ENCODE assay signal across 29 cellular contexts in genomic region chr12:44500423-44500822, GRCh38.
"Had no signal": no experiment of that assay in that cellular context is flagged by ENCODE, and none has a peak within 500 bp of the region (broad histone marks: within the 10 kb centered on the region; RNA-seq: fewer than 3 reads in every experiment).

No MANE protein-coding gene starts in this region.

- H3K4me3 ChIP-seq: cardiac muscle cell, MG63, Peyer's patch had no signal

- H3K27ac Mint-ChIP-seq: activated B cell treated with CpG ODN at 0.5 μM for 24 hours; activated CD4-positive, alpha-beta T cell treated with anti-CD3 and anti-CD28 coated beads, Interleukin-2, amount 10 ng/mL, durations not matched to agents 24 days and 14 days; activated CD8-positive, alpha-beta memory T cell treated with anti-CD3 and anti-CD28 coated beads, Interleukin-2, amount 10 ng/mL, durations not matched to agents 7 days and 5 days; activated naive CD4-positive, alpha-beta T cell treated with anti-CD3 and anti-CD28 coated beads, Interleukin-2, amount 50 U/mL, for 72 hours; activated naive CD8-positive, alpha-beta T cell treated with anti-CD3 and anti-CD28 coated beads, Interleukin-2, amount 50 U/mL, for 24 hours; activated T-cell treated with anti-CD3 and anti-CD28 coated beads, Interleukin-2, amount 50 U/mL, for 24 hours; activated T-helper 1 cell treated with anti-CD3 and anti-CD28 coated beads, Interleukin-12 subunit alpha, Interleukin-12 subunit beta, Interleukin-2, Interleukin-4 antibody, amounts not matched to agents 30 ng/mL and 10 ng/mL and 1 ng/mL, durations not matched to agents 14 hours and 24 hours and 36 hours; brain had no signal

- H3K27me3 ChIP-seq: cardiac muscle cell, MG63, Peyer's patch had no signal

- H3K36me3 Mint-ChIP-seq: activated CD8-positive, alpha-beta memory T cell treated with anti-CD3 and anti-CD28 coated beads, Interleukin-2, amount 10 ng/mL, durations not matched to agents 7 days and 5 days; activated naive CD4-positive, alpha-beta T cell treated with anti-CD3 and anti-CD28 coated beads, Interleukin-2, amount 50 U/mL, for 72 hours; brain had no signal

- H3K27ac ChIP-seq: cardiac muscle cell, KMS-11, Peyer's patch had no signal

- DNase-seq: activated B cell treated with CpG ODN at 0.5 μM for 24 hours; activated CD4-positive, alpha-beta T cell treated with anti-CD3 and anti-CD28 coated beads for 1 hour; activated CD4-positive, alpha-beta T cell treated with anti-CD3 and anti-CD28 coated beads, Interleukin-2, amount 10 ng/mL, durations not matched to agents 24 days and 14 days; activated CD4-positive, alpha-beta T cell treated with anti-CD3 and anti-CD28 coated beads, Interleukin-2, amount 50 U/mL, for 48 hours; activated CD8-positive, alpha-beta memory T cell treated with anti-CD3 and anti-CD28 coated beads, Interleukin-2, amount 10 ng/mL, durations not matched to agents 7 days and 5 days; activated effector memory CD4-positive, alpha-beta T cell treated with Interleukin-2 at 50 U/mL for 16 hours; activated naive CD4-positive, alpha-beta T cell treated with Interleukin-2 at 50 U/mL for 16 hours; activated naive CD8-positive, alpha-beta T cell treated with anti-CD3 and anti-CD28 coated beads, Interleukin-2, amount 50 U/mL, for 24 hours; activated T-cell treated with anti-CD3 and anti-CD28 coated beads, Interleukin-2, amount 50 U/mL, for 24 hours; amniotic stem cell; MG63; MV-4-11; NCI-H1092 treated with DMSO at 0.1 percent for 48 hours; NCI-H1417 treated with DMSO at 0.1 percent for 48 hours; NCI-H1694; NCI-H2029; NCI-H2107; NCI-H2171 treated with DMSO at 0.1 percent for 48 hours; NCI-H226; NCI-H526; Peyer's patch; SIG-M5; T-helper 2 cell; T1000 had no signal

- H3K9me3 ChIP-seq: MG63, Peyer's patch had no signal

- H3K4me1 Mint-ChIP-seq: activated B cell treated with CpG ODN at 0.5 μM for 24 hours; activated CD4-positive, alpha-beta T cell treated with anti-CD3 and anti-CD28 coated beads, Interleukin-2, amount 10 ng/mL, durations not matched to agents 24 days and 14 days; activated CD8-positive, alpha-beta memory T cell treated with anti-CD3 and anti-CD28 coated beads, Interleukin-2, amount 10 ng/mL, durations not matched to agents 7 days and 5 days; activated naive CD8-positive, alpha-beta T cell treated with anti-CD3 and anti-CD28 coated beads, Interleukin-2, amount 50 U/mL, for 24 hours; brain had no signal

- ATAC-seq: activated CD8-positive, alpha-beta memory T cell treated with anti-CD3 and anti-CD28 coated beads, Interleukin-2, amount 10 ng/mL, durations not matched to agents 7 days and 5 days; activated naive CD8-positive, alpha-beta T cell treated with anti-CD3 and anti-CD28 coated beads, Interleukin-2, amount 50 U/mL, for 24 hours had no signal

- H3K9me3 Mint-ChIP-seq: activated CD4-positive, alpha-beta T cell treated with anti-CD3 and anti-CD28 coated beads, Interleukin-2, amount 10 ng/mL, durations not matched to agents 24 days and 14 days; activated T-helper 1 cell treated with anti-CD3 and anti-CD28 coated beads, Interleukin-12 subunit alpha, Interleukin-12 subunit beta, Interleukin-2, Interleukin-4 antibody, amounts not matched to agents 30 ng/mL and 10 ng/mL and 1 ng/mL, durations not matched to agents 14 hours and 24 hours and 36 hours had no signal

- H3K4me2 ChIP-seq: KMS-11 had no signal

- H3K4me3 Mint-ChIP-seq: activated B cell treated with CpG ODN at 0.5 μM for 24 hours; activated CD4-positive, alpha-beta T cell treated with anti-CD3 and anti-CD28 coated beads, Interleukin-2, amount 10 ng/mL, durations not matched to agents 24 days and 14 days; activated CD8-positive, alpha-beta memory T cell treated with anti-CD3 and anti-CD28 coated beads, Interleukin-2, amount 10 ng/mL, durations not matched to agents 7 days and 5 days; activated naive CD8-positive, alpha-beta T cell treated with anti-CD3 and anti-CD28 coated beads, Interleukin-2, amount 50 U/mL, for 24 hours; activated T-cell treated with anti-CD3 and anti-CD28 coated beads, Interleukin-2, amount 50 U/mL, for 24 hours; activated T-helper 1 cell treated with anti-CD3 and anti-CD28 coated beads, Interleukin-12 subunit alpha, Interleukin-12 subunit beta, Interleukin-2, Interleukin-4 antibody, amounts not matched to agents 30 ng/mL and 10 ng/mL and 1 ng/mL, durations not matched to agents 14 hours and 24 hours and 36 hours; brain had no signal

- H3K27me3 Mint-ChIP-seq: activated CD4-positive, alpha-beta T cell treated with anti-CD3 and anti-CD28 coated beads, Interleukin-2, amount 10 ng/mL, durations not matched to agents 24 days and 14 days; activated CD8-positive, alpha-beta memory T cell treated with anti-CD3 and anti-CD28 coated beads, Interleukin-2, amount 10 ng/mL, durations not matched to agents 7 days and 5 days; activated naive CD8-positive, alpha-beta T cell treated with anti-CD3 and anti-CD28 coated beads, Interleukin-2, amount 50 U/mL, for 24 hours; activated T-cell treated with anti-CD3 and anti-CD28 coated beads, Interleukin-2, amount 50 U/mL, for 24 hours; brain had no signal

- H3K4me1 ChIP-seq: Peyer's patch had no signal

- H3K36me3 ChIP-seq: cardiac muscle cell, MG63, Peyer's patch had no signal
